Comparison of ENCODE assay signal across 26 cellular contexts in genomic region chr4:15673337-15673736, GRCh38.
"Had no signal": no experiment of that assay in that cellular context is flagged by ENCODE, and none has a peak within 500 bp of the region (broad histone marks: within the 10 kb centered on the region; RNA-seq: fewer than 3 reads in every experiment).

No MANE protein-coding gene starts in this region.

- H3K4me1 Mint-ChIP-seq: stimulated activated memory B cell treated with anti-CD40 and anti-IgM and Interleukin-4, amounts not matched to agents 10 μg/mL and 1 μg/mL and 100 μg/mL, for 72 hours had no signal

- H3K27ac ChIP-seq: colonic mucosa, esophagus muscularis mucosa, foreskin keratinocyte, gastroesophageal sphincter, heart left ventricle, hepatocyte, left lung, parathyroid adenoma, prostate gland, right atrium auricular region, skin epidermis, thoracic aorta, tibial nerve, upper lobe of right lung, uterus had no signal

- H3K4me1 ChIP-seq: colonic mucosa, esophagus muscularis mucosa, gastroesophageal sphincter, parathyroid adenoma, prostate gland, right atrium auricular region, tibial nerve, uterus had no signal

- H3K79me2 ChIP-seq: parathyroid adenoma had no signal

- H3K9me3 ChIP-seq: colonic mucosa, esophagus muscularis mucosa, gastroesophageal sphincter, heart left ventricle, left lung, prostate gland, right atrium auricular region, spleen, thoracic aorta, tibial nerve, upper lobe of right lung, uterus had no signal

- H3K9me3 Mint-ChIP-seq: naive thymus-derived CD8-positive, alpha-beta T cell; stimulated activated memory B cell treated with anti-CD40 and anti-IgM and Interleukin-4, amounts not matched to agents 10 μg/mL and 1 μg/mL and 100 μg/mL, for 72 hours; stimulated activated naive CD8-positive, alpha-beta T cell treated with anti-CD3 and anti-CD28 coated beads, Interleukin-15, Interleukin-2, amounts not matched to agents 100 ng/mL and 50 ng/mL, for 24 hours had no signal

- H3K36me3 Mint-ChIP-seq: naive thymus-derived CD8-positive, alpha-beta T cell; stimulated activated memory B cell treated with anti-CD40 and anti-IgM and Interleukin-4, amounts not matched to agents 10 μg/mL and 1 μg/mL and 100 μg/mL, for 72 hours had no signal

- H3K27me3 ChIP-seq: colonic mucosa, esophagus muscularis mucosa, foreskin keratinocyte, gastroesophageal sphincter, heart left ventricle, hepatocyte, left lung, right atrium auricular region, spleen, tibial nerve, upper lobe of right lung, uterus had no signal

- H3K4me3 ChIP-seq: colonic mucosa, esophagus muscularis mucosa, gastroesophageal sphincter, heart left ventricle, hepatocyte, left lung, prostate gland, right atrium auricular region, skin epidermis, spleen, thoracic aorta, tibial nerve, upper lobe of right lung, uterus had no signal

- H3K9ac ChIP-seq: parathyroid adenoma had no signal

- H3K36me3 ChIP-seq: colonic mucosa, esophagus muscularis mucosa, gastroesophageal sphincter, heart left ventricle, left lung, prostate gland, right atrium auricular region, spleen, thoracic aorta, tibial nerve, upper lobe of right lung, uterus had no signal

- H3K4me2 ChIP-seq: hepatocyte had no signal

- DNase-seq: colonic mucosa; dermis blood vessel endothelial cell; effector memory CD4-positive, alpha-beta T cell; foreskin keratinocyte; heart left ventricle; left cardiac atrium; left lung; mesenchymal stem cell; naive thymus-derived CD8-positive, alpha-beta T cell; nephron progenitor cell; occipital lobe; spleen; stimulated activated CD4-positive, alpha-beta T cell treated with anti-CD3 and anti-CD28 coated beads, Interleukin-4, amount 100 ng/mL, for 4 hours; upper lobe of right lung; uterus had no signal

- H3K4me3 Mint-ChIP-seq: naive thymus-derived CD8-positive, alpha-beta T cell; nephron progenitor cell; stimulated activated memory B cell treated with anti-CD40 and anti-IgM and Interleukin-4, amounts not matched to agents 10 μg/mL and 1 μg/mL and 100 μg/mL, for 72 hours; stimulated activated naive CD8-positive, alpha-beta T cell treated with anti-CD3 and anti-CD28 coated beads, Interleukin-15, Interleukin-2, amounts not matched to agents 100 ng/mL and 50 ng/mL, for 24 hours had no signal

- H2AFZ ChIP-seq: hepatocyte, parathyroid adenoma had no signal

- H3K27me3 Mint-ChIP-seq: naive thymus-derived CD8-positive, alpha-beta T cell; stimulated activated memory B cell treated with anti-CD40 and anti-IgM and Interleukin-4, amounts not matched to agents 10 μg/mL and 1 μg/mL and 100 μg/mL, for 72 hours; stimulated activated naive CD8-positive, alpha-beta T cell treated with anti-CD3 and anti-CD28 coated beads, Interleukin-15, Interleukin-2, amounts not matched to agents 100 ng/mL and 50 ng/mL, for 24 hours had no signal

- H3K27ac Mint-ChIP-seq: naive thymus-derived CD8-positive, alpha-beta T cell; nephron progenitor cell; stimulated activated memory B cell treated with anti-CD40 and anti-IgM and Interleukin-4, amounts not matched to agents 10 μg/mL and 1 μg/mL and 100 μg/mL, for 72 hours; stimulated activated naive CD8-positive, alpha-beta T cell treated with anti-CD3 and anti-CD28 coated beads, Interleukin-15, Interleukin-2, amounts not matched to agents 100 ng/mL and 50 ng/mL, for 24 hours had no signal

- ATAC-seq: foreskin keratinocyte; gastroesophageal sphincter; heart left ventricle; left cardiac atrium; left lung; naive thymus-derived CD8-positive, alpha-beta T cell; stimulated activated memory B cell treated with anti-CD40 and anti-IgM and Interleukin-4, amounts not matched to agents 10 μg/mL and 1 μg/mL and 100 μg/mL, for 72 hours; upper lobe of right lung had no signal
